Comparison of ENCODE assay signal across 19 cellular contexts in the genomic region with DNA sequence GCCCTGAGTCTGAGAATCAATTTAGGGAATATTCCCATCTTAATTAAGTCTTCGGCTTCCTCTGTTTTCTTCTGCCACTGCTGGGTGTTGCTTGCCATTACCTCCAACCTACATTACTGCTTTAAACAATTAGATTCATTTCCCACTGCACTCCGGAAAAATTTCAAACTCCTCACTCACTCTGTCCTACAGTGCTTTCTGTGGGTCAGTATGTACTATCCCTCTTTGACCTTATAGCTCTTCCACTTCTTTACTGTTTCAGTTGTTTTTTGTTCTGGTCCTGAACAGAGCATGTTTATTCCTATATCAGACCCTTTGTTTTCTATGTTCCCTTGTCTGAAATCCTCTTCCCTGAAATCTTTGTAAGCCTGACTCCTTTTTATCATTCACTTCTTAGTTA.
A peak's percentile ranks its signal among the peaks of the same experiment; 100 is the strongest.
DNase-seq lines count a peak whose midpoint lies in the region; ATAC-seq, FAIRE-seq and TF ChIP-seq lines count a peak whose summit lies in the region.
"Had no signal": no experiment of that assay in that cellular context is flagged by ENCODE, and none has a peak within 500 bp of the region (broad histone marks: within the 10 kb centered on the region; RNA-seq: fewer than 3 reads in every experiment).

No MANE protein-coding gene starts in this region.

- TF ChIP-seq RAD21 in A549 (conservative IDR thresholded peaks at IDR 0.05 in 1 of 2, IDR thresholded peaks at IDR 0.05 in 1 of 2) = no peak
- TF ChIP-seq RAD21 in HCT116 (IDR thresholded peaks at IDR 0.05; ENCODE audit: low read depth) = no peak

- FAIRE-seq in A549 (lab: Jason Lieb, UNC) = peak; percentile 49
- peak; percentile 59 for FAIRE-seq in astrocyte (lab: Jason Lieb, UNC)
- FAIRE-seq: D721Med, GM12878, HepG2 had no signal

- H2BK15ac ChIP-seq in neuronal stem cell (ENCODE audit: low read length) = no peak overlapping the region

- H3K9me2 ChIP-seq in HCT116 (ENCODE audit: insufficient read depth) = no peaks in the 10 kb centered on the region

- H3K9ac ChIP-seq in HCT116 (ENCODE audit: low read length) = no peak overlapping the region
- no peak overlapping the region for H3K9ac ChIP-seq in astrocyte (ENCODE audit: low read length)
- no peak overlapping the region for H3K9ac ChIP-seq in neuronal stem cell (ENCODE audit: low read depth, low read length, poor library complexity)
- H3K9ac ChIP-seq: KMS-11 had no signal

- H4K20me1 ChIP-seq in HCT116 (ENCODE audit: insufficient read depth) = no peaks in the 10 kb centered on the region
- H4K20me1 ChIP-seq in astrocyte (ENCODE audit: insufficient read depth, low read length) = no peaks in the 10 kb centered on the region

- no peaks in the 10 kb centered on the region for H3K27me3 Mint-ChIP-seq in astrocyte (ENCODE audit: low read depth, unreplicated experiment)
- peaks cover 16% of the 10 kb centered on the region for H3K27me3 Mint-ChIP-seq in stimulated activated naive CD8-positive, alpha-beta T cell treated with anti-CD3 and anti-CD28 coated beads, Interleukin-15, amount 100 ng/mL, for 72 hours

- in situ Hi-C loops in ACHN (cut with HindIII; ENCODE audit: low pct_ligation_motif_present, low pct_unique_long_range_greater_than_20kb, low sequenced_read_pairs) = loop anchor here (25.0 kb wide), 1 partner anchor 744 kb away; no protein-coding TSS in a partner anchor

- H3K14ac ChIP-seq in neuronal stem cell (ENCODE audit: low read length) = no peak overlapping the region

- no peak overlapping the region for H3K23ac ChIP-seq in neuronal stem cell (ENCODE audit: low read depth, low read length, poor library complexity)

- no peaks in the 10 kb centered on the region for H3K36me3 ChIP-seq in HCT116 (ENCODE audit: control insufficient read depth in 1 of 2, insufficient read depth in 2 of 2, low read length in 2 of 2)
- H3K36me3 ChIP-seq in astrocyte (ENCODE audit: insufficient read depth, low read length) = no peaks in the 10 kb centered on the region
- H3K36me3 ChIP-seq in neuronal stem cell (replicated peaks in 1 of 2; ENCODE audit: control insufficient read depth in 2 of 2, insufficient read depth in 2 of 2, low read length in 2 of 2) = no peaks in the 10 kb centered on the region

- H2BK120ac ChIP-seq in neuronal stem cell (ENCODE audit: low read depth, low read length) = no peak overlapping the region

- peak overlapping the region; percentile 52 for H3K4me2 ChIP-seq in A549
- H3K4me2 ChIP-seq in HCT116 (ENCODE audit: low read length) = no peak overlapping the region
- H3K4me2 ChIP-seq in astrocyte (ENCODE audit: low read length) = no peak overlapping the region
- no peak overlapping the region for H3K4me2 ChIP-seq in neuronal stem cell (ENCODE audit: insufficient read depth, low read length, poor library complexity, severe bottlenecking)
- H3K4me2 ChIP-seq: KMS-11 had no signal

- DNase-seq in A549 (ENCODE audit: low read depth in 1 of 2, low spot score in 1 of 2) = peak in 1 of 2 experiments; percentile 9
- DNase-seq in HCT116 (ENCODE audit: low read depth, low spot score) = no peak
- no peak for DNase-seq in astrocyte (ENCODE audit: low read depth)
- no peak for DNase-seq in neuronal stem cell (ENCODE audit: low spot score)
- DNase-seq in ACHN = no peak
- DNase-seq in stimulated activated naive CD8-positive, alpha-beta T cell treated with anti-CD3 and anti-CD28 coated beads, Interleukin-15, amount 100 ng/mL, for 72 hours = no peak
- DNase-seq: CD4-positive, alpha-beta T cell; DND-41; GDM1; NCI-H1048; NCI-H1436 treated with DMSO at 0.1 percent for 48 hours; NCI-H2081 treated with DMSO at 0.1 percent for 48 hours had no signal

- ATAC-seq in A549 = peak; percentile 25 to 72; a peak in 4 of 6 replicates
- ATAC-seq in HCT116 = no peak
- no peak for ATAC-seq in stimulated activated naive CD8-positive, alpha-beta T cell treated with anti-CD3 and anti-CD28 coated beads, Interleukin-15, amount 100 ng/mL, for 72 hours
- ATAC-seq in GM19467 (IDR thresholded peaks at IDR 0.05; ENCODE audit: unreplicated experiment) = no peak
- ATAC-seq: GM12878, Right ventricle myocardium inferior had no signal

- TF ChIP-seq CTCF in A549 (IDR thresholded peaks at IDR 0.05) = no peak
- TF ChIP-seq CTCF in HCT116 (IDR thresholded peaks at IDR 0.05 in 2 of 3, conservative IDR thresholded peaks at IDR 0.05 in 1 of 3; ENCODE audit: borderline replicate concordance in 1 of 3, insufficient read depth in 1 of 3, low read depth in 2 of 3, low read length in 2 of 3) = no peak
- no peak for TF ChIP-seq CTCF in astrocyte (IDR thresholded peaks at IDR 0.05; ENCODE audit: insufficient read depth, low read depth, low read length)

- H3K27ac ChIP-seq in A549 (peak overlapping the region; percentile 48 to 58), HCT116 (ENCODE audit: low read depth, low read length) (no peak overlapping the region), astrocyte (ENCODE audit: low read depth, low read length) (no peak overlapping the region), neuronal stem cell (replicated peaks; ENCODE audit: low read length) (no peak overlapping the region)
- H3K27ac ChIP-seq: KMS-11, SK-N-MC had no signal

- no peaks in the 10 kb centered on the region for H3K79me2 ChIP-seq in HCT116 (ENCODE audit: insufficient read depth, low read length)
- H3K79me2 ChIP-seq in astrocyte (ENCODE audit: insufficient read depth, low read length) = no peaks in the 10 kb centered on the region

- no TSS peak for BruUV-seq in HCT116 (replicated peaks; lab: Mats Ljungman, UMichigan)

- CTCF ChIA-PET in A549 (lab: Yijun Ruan, JAX) = interaction anchor here (0.9 to 2.1 kb wide), 4 partner anchors 9 to 755 kb away, joined by 3 to 7 read pairs (median 5); no protein-coding TSS in a partner anchor
- CTCF ChIA-PET in HCT116 (lab: Charles Lee) = no interaction called here

- no peak overlapping the region for H4K91ac ChIP-seq in neuronal stem cell (ENCODE audit: low read depth, low read length, poor library complexity)

- H3K4me1 ChIP-seq in A549 (peaks cover 34% of the 10 kb centered on the region), HCT116 (ENCODE audit: control insufficient read depth in 1 of 2, insufficient read depth in 2 of 2, low read length in 2 of 2) (no peaks in the 10 kb centered on the region), astrocyte (ENCODE audit: insufficient read depth, low read length) (peaks cover 6% of the 10 kb centered on the region), neuronal stem cell (ENCODE audit: control insufficient read depth in 2 of 2, insufficient read depth in 1 of 2, low read depth in 1 of 2, low read length in 2 of 2) (peaks cover 3 to 8% of the 10 kb centered on the region in 2 donors)

- no peak overlapping the region for H2BK5ac ChIP-seq in neuronal stem cell (ENCODE audit: low read length)

- TF ChIP-seq POLR2A in A549 (IDR thresholded peaks at IDR 0.05; ENCODE audit: low read length) = no peak
- no peak for TF ChIP-seq POLR2A in HCT116 (IDR thresholded peaks at IDR 0.05; ENCODE audit: borderline replicate concordance, extremely low read depth, insufficient read depth, insufficient read length)

- POLR2A ChIA-PET in A549 (lab: Yijun Ruan, JAX) (no interaction called here), HCT116 (lab: Charles Lee) (no interaction called here)

- no peak overlapping the region for H3K27ac Mint-ChIP-seq in astrocyte (ENCODE audit: unreplicated experiment)
- H3K27ac Mint-ChIP-seq in stimulated activated naive CD8-positive, alpha-beta T cell treated with anti-CD3 and anti-CD28 coated beads, Interleukin-15, amount 100 ng/mL, for 72 hours = no peak overlapping the region
- H3K27ac Mint-ChIP-seq: CD4-positive, alpha-beta T cell had no signal

- H3K27me3 ChIP-seq in HCT116 (ENCODE audit: insufficient read depth, low read length) (no peaks in the 10 kb centered on the region), astrocyte (ENCODE audit: insufficient read depth, low read length) (no peaks in the 10 kb centered on the region), neuronal stem cell (ENCODE audit: control insufficient read depth in 3 of 3, insufficient read depth in 3 of 3, low read depth in 1 of 3, low read length in 3 of 3) (no peaks in the 10 kb centered on the region)

- intact Hi-C loops in HCT116 (cut with micrococcal nuclease) = loop anchor here (10.0 kb wide), 1 partner anchor 1162 kb away; no protein-coding TSS in a partner anchor

- no peaks in the 10 kb centered on the region for H3K79me1 ChIP-seq in neuronal stem cell (ENCODE audit: low read depth, low read length)

- peaks cover 4% of the 10 kb centered on the region for H3K4me1 Mint-ChIP-seq in astrocyte (ENCODE audit: low read depth, unreplicated experiment)
- no peaks in the 10 kb centered on the region for H3K4me1 Mint-ChIP-seq in stimulated activated naive CD8-positive, alpha-beta T cell treated with anti-CD3 and anti-CD28 coated beads, Interleukin-15, amount 100 ng/mL, for 72 hours

- no peak for TF ChIP-seq EP300 in A549 (IDR thresholded peaks at IDR 0.05)

- H3K18ac ChIP-seq in neuronal stem cell (ENCODE audit: low read length) = no peak overlapping the region

- H3K4me3 Mint-ChIP-seq in astrocyte (ENCODE audit: unreplicated experiment) = no peak overlapping the region
- no peak overlapping the region for H3K4me3 Mint-ChIP-seq in stimulated activated naive CD8-positive, alpha-beta T cell treated with anti-CD3 and anti-CD28 coated beads, Interleukin-15, amount 100 ng/mL, for 72 hours
- H3K4me3 Mint-ChIP-seq: CD4-positive, alpha-beta T cell had no signal

- no peak overlapping the region for H2BK12ac ChIP-seq in neuronal stem cell (ENCODE audit: low read length)

- H4K8ac ChIP-seq in neuronal stem cell (ENCODE audit: low read depth, low read length) = no peak overlapping the region

- RAD21 ChIA-PET in HCT116 (lab: Charles Lee; ENCODE audit: low non-redundant PET in 1 of 2, low total read pairs in 2 of 2, uncharacterized antibody in 2 of 2, unreplicated experiment in 2 of 2) = interaction anchor here in 1 of 2 experiments (0.6 kb wide), 1 partner anchor 195 kb away, joined by 3 read pairs; no protein-coding TSS in a partner anchor

- no peaks in the 10 kb centered on the region for H3K36me3 Mint-ChIP-seq in astrocyte (ENCODE audit: low read depth, unreplicated experiment)

- H3K4me3 ChIP-seq in A549 = no peak overlapping the region
- no peak overlapping the region for H3K4me3 ChIP-seq in HCT116 (replicated peaks in 1 of 2; ENCODE audit: low read depth in 1 of 2, low read length in 2 of 2)
- no peak overlapping the region for H3K4me3 ChIP-seq in astrocyte (ENCODE audit: insufficient read depth, low read depth, low read length)
- H3K4me3 ChIP-seq in neuronal stem cell (ENCODE audit: low read length in 2 of 2) = no peak overlapping the region
- H3K4me3 ChIP-seq: GM12878, SK-N-MC had no signal

- H2AFZ ChIP-seq in HCT116 (ENCODE audit: low read depth, low read length, poor library complexity, severe bottlenecking) (peak overlapping the region; percentile 22), astrocyte (ENCODE audit: low read depth, low read length) (no peak overlapping the region), neuronal stem cell (ENCODE audit: low read length) (peak overlapping the region; percentile 39)

- no peaks in the 10 kb centered on the region for H3K9me3 Mint-ChIP-seq in astrocyte (ENCODE audit: unreplicated experiment)
- H3K9me3 Mint-ChIP-seq in stimulated activated naive CD8-positive, alpha-beta T cell treated with anti-CD3 and anti-CD28 coated beads, Interleukin-15, amount 100 ng/mL, for 72 hours = no peaks in the 10 kb centered on the region
- H3K9me3 Mint-ChIP-seq: CD4-positive, alpha-beta T cell had no signal

- H3K9me3 ChIP-seq in A549 (no peaks in the 10 kb centered on the region), HCT116 (ENCODE audit: control insufficient read depth in 1 of 2, insufficient read depth in 1 of 2, low read depth in 1 of 2, low read length in 2 of 2) (no peaks in the 10 kb centered on the region), astrocyte (ENCODE audit: insufficient read depth, low read depth, low read length) (no peaks in the 10 kb centered on the region), neuronal stem cell (replicated peaks in 1 of 2; ENCODE audit: control insufficient read depth in 2 of 2, insufficient read depth in 1 of 2, low read depth in 1 of 2, low read length in 2 of 2) (no peaks in the 10 kb centered on the region)

- no peak overlapping the region for H3K4ac ChIP-seq in neuronal stem cell (ENCODE audit: low read length)

- H2AK5ac ChIP-seq in neuronal stem cell (ENCODE audit: low read depth, low read length) = no peak overlapping the region

- 41% methylated on average over 2 of the region's 2 CpGs for WGBS in A549 (ENCODE audit: missing lambda C conversion rate)
- WGBS in neuronal stem cell (ENCODE audit: extremely low coverage in 2 of 2, insufficient read length in 2 of 2, insufficient replicate concordance in 1 of 2), 2 donors = no CpG with 5 or more reads among the region's 2 CpGs

Comparison
In these comparisons a context has a peak if more than half of its experiments do, and no peak if none do; other contexts are left out.
1. ATAC-seq: peak in A549 (2 of 2); none in HCT116 (single experiment), stimulated activated naive CD8-positive, alpha-beta T cell treated with anti-CD3 and anti-CD28 coated beads, Interleukin-15, amount 100 ng/mL, for 72 hours (single experiment) and GM19467 (single experiment).
2. H3K27ac ChIP-seq: peak in A549 (2 of 2); none in HCT116 (single experiment), astrocyte (single experiment) and neuronal stem cell (single experiment).